In genomic region chr5:126445502-126446174, GRCh38 we compare ENCODE assay signal across 2 cellular contexts.
TF ChIP-seq lines count a peak whose summit lies in the region.

No MANE protein-coding gene starts in this region.

TF ChIP-seq in IMR-90, 13 proteins besides CTCF, POLR2A, EP300 and RAD21:
- TF ChIP-seq MAZ (IDR thresholded peaks at IDR 0.05; ENCODE audit: borderline replicate concordance, low read depth, low read length) (no peak), RFX5 (IDR thresholded peaks at IDR 0.05; ENCODE audit: low read depth, low read length) (no peak), NFE2L2 (IDR thresholded peaks at IDR 0.05; ENCODE audit: low read depth, low read length) (no peak), CHD1 (IDR thresholded peaks at IDR 0.05; ENCODE audit: low read depth, low read length) (no peak), ELK1 (IDR thresholded peaks at IDR 0.05; ENCODE audit: borderline replicate concordance, low read depth, low read length) (no peak), MXI1 (IDR thresholded peaks at IDR 0.05; ENCODE audit: borderline replicate concordance, low read depth, low read length) (no peak), BHLHE40 (IDR thresholded peaks at IDR 0.05; ENCODE audit: low read depth, low read length) (no peak), SMC3 (IDR thresholded peaks at IDR 0.05; ENCODE audit: low read depth, low read length) (no peak), CEBPB (IDR thresholded peaks at IDR 0.05; ENCODE audit: low read depth, low read length) (no peak), MAFK (IDR thresholded peaks at IDR 0.05; ENCODE audit: low read depth, low read length) (no peak), RCOR1 (IDR thresholded peaks at IDR 0.05; ENCODE audit: insufficient replicate concordance, low read length) (no peak)

TF ChIP-seq in HEK293T, 16 proteins besides CTCF, POLR2A, EP300 and RAD21:
- no peak for TF ChIP-seq LEF1 (IDR thresholded peaks at IDR 0.05; ENCODE audit: borderline replicate concordance)
- TF ChIP-seq FOXA1 (IDR thresholded peaks at IDR 0.05): no peak
- TF ChIP-seq FOXK2 (IDR thresholded peaks at IDR 0.05): no peak
- TF ChIP-seq ZNF384 (IDR thresholded peaks at IDR 0.05): no peak
- no peak for TF ChIP-seq ARNT (IDR thresholded peaks at IDR 0.05)
- TF ChIP-seq CTBP1 (IDR thresholded peaks at IDR 0.05; ENCODE audit: borderline replicate concordance): no peak
- TF ChIP-seq TARDBP (IDR thresholded peaks at IDR 0.05): no peak
- TF ChIP-seq SP1 (IDR thresholded peaks at IDR 0.05): no peak
- no peak for TF ChIP-seq L3MBTL2 (conservative IDR thresholded peaks at IDR 0.05)
- no peak for TF ChIP-seq SUZ12 (IDR thresholded peaks at IDR 0.05)
- TF ChIP-seq NFRKB (IDR thresholded peaks at IDR 0.05): no peak
- no peak for TF ChIP-seq BHLHE40 (IDR thresholded peaks at IDR 0.05; ENCODE audit: borderline replicate concordance)
- no peak for TF ChIP-seq HDGF (IDR thresholded peaks at IDR 0.05; ENCODE audit: borderline replicate concordance)
- no peak for TF ChIP-seq ELF4 (IDR thresholded peaks at IDR 0.05)
- no peak for TF ChIP-seq PKNOX1 (IDR thresholded peaks at IDR 0.05)
- TF ChIP-seq FOXM1 (IDR thresholded peaks at IDR 0.05; ENCODE audit: borderline replicate concordance): no peak
